In the genomic region with DNA sequence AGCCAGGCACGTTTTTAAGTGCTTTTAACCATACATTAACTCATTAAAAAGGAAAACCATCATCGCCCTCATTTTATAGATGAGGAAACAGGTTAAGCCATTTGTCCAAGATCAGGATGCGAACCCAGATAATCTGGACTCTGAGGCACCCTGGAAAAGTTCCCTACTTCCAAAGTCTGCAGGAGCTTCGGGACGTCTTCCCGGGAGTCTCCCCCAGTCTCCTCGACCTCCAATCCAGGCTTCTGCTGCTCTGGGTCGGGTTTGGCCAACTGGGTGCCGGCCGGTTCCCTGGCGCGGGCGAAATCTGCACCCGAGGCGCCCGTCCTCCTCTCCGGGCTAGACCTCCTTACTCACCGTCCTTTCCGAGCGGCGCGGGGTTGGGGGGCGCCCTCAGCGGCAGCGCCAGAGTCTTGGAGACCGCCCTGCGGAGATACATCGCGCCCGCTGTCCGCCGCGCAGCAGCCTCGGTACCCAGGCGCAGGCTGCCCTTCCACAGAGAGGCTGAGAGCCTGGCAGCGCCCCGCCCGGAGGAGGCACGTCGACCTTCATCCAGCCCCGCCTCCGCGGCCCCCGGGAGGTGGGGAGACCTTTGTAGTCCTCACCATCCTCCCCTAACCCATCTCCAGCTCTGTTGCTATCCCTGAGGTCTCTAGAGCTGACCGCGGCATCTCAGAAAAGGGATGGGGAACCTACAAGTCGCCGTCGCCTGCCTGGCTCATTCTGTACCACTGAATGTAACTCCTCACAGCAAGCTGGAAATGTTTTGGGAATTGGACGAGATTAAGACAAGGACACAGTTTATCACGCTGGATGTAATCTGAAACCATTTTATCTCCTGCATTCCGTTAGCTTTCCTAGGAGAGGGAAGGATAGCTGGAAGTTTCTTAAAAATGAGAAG, we compare ENCODE assay signal across 8 cellular contexts. TPM values are rescaled to one million over a fixed set of nuclear protein-coding genes. Genes with fewer than 3 reads are reported as not detected.
A peak's percentile ranks its signal among the peaks of the same experiment; 100 is the strongest.
DNase-seq lines count a peak whose midpoint lies in the region; ATAC-seq and TF ChIP-seq lines count a peak whose summit lies in the region.

Gene MGARP (minus strand): TSS at position 503 of the 898 bp plus-strand sequence. CDS start 67 bp downstream, at position 436.

- no peak within 1 kb of the TSS for H3K14ac ChIP-seq in H9 (ENCODE audit: insufficient read depth, low read length)

- H3K27me3 ChIP-seq in A673 (replicated peaks; ENCODE audit: insufficient read depth, low read depth, low read length, poor library complexity) (no peaks in the 10 kb centered on the region), H9 (ENCODE audit: insufficient read depth, low read length) (peaks cover 12% of the 10 kb centered on the region; the same call in 1 of the 2 replicates), esophagus muscularis mucosa (peaks cover 0 to 3% (median 0%) of the 10 kb centered on the region in 4 donors), uterus (no peaks in the 10 kb centered on the region)

- H3K9me3 Mint-ChIP-seq in H9, result peaks cover 5 to 6% of the 10 kb centered on the region in 2 experiments; a peak in 3 of 5 replicates
- peaks cover 0 to 11% (median 7%) of the 10 kb centered on the region in 7 donors for H3K9me3 Mint-ChIP-seq in naive B cell

- H3K56ac ChIP-seq in H9 (ENCODE audit: insufficient read length, low read depth, low read length), result no peak within 1 kb of the TSS

- TF ChIP-seq POLR2A in esophagus muscularis mucosa (IDR thresholded peaks at IDR 0.05; ENCODE audit: low read depth) (no peak), uterus (IDR thresholded peaks at IDR 0.05) (no peak)

- H4K8ac ChIP-seq in H9 (replicated peaks; ENCODE audit: insufficient read length, low read depth, low read length), result no peak within 1 kb of the TSS

- H3K9ac ChIP-seq in H9 (ENCODE audit: extremely low read depth, insufficient read length, low read length), result peak within 1 kb of the TSS; percentile 10

- intact Hi-C loops in A673 (cut with micrococcal nuclease; ENCODE audit: unreplicated experiment) (no loop called here), esophagus muscularis mucosa (cut with DNase I) (loop anchor here (5.0 kb wide), 1 partner anchor 43 kb away; no protein-coding TSS in a partner anchor), uterus (cut with DNase I; ENCODE audit: low total_unique reads) (no loop called here)

- H3K79me1 ChIP-seq in H9 (ENCODE audit: insufficient read depth, low read depth, low read length, poor library complexity, severe bottlenecking), result no peaks in the 10 kb centered on the region

- H2BK15ac ChIP-seq in H9 (ENCODE audit: low read depth, low read length), result no peak within 1 kb of the TSS

- no peak within 1 kb of the TSS for H3K27ac ChIP-seq in A673 (ENCODE audit: low read depth, low read length, poor library complexity, severe bottlenecking)
- no peak within 1 kb of the TSS for H3K27ac ChIP-seq in H9 (ENCODE audit: insufficient read length, low read depth, low read length)
- peak within 1 kb of the TSS in 2 of 4 donors; percentile 9 to 65 for H3K27ac ChIP-seq in esophagus muscularis mucosa (replicated peaks in 1 of 4)
- peak within 1 kb of the TSS; percentile 32 to 67 for H3K27ac ChIP-seq in uterus

- H2BK120ac ChIP-seq in H9 (ENCODE audit: low read depth, low read length, poor library complexity, severe bottlenecking), result no peak within 1 kb of the TSS

- ATAC-seq in naive B cell (ENCODE audit: low read depth in 2 of 2) (peak; percentile 76 to 78), HG03175 (IDR thresholded peaks at IDR 0.05; ENCODE audit: unreplicated experiment) (no peak)

- no TSS peak for BruUV-seq in A673 (replicated peaks; lab: Mats Ljungman, UMichigan)

- H3K23me2 ChIP-seq in H9 (ENCODE audit: insufficient read length, low read depth, low read length, poor library complexity, severe bottlenecking), result peaks cover 4% of the 10 kb centered on the region

- H3K9me3 ChIP-seq in A673 (ENCODE audit: low read depth, low read length, poor library complexity, severe bottlenecking) (peaks cover 4% of the 10 kb centered on the region), H9 (ENCODE audit: control insufficient read depth, low read depth, low read length) (no peaks in the 10 kb centered on the region), esophagus muscularis mucosa (no peaks in the 10 kb centered on the region), uterus (no peaks in the 10 kb centered on the region)

- H3K4me1 ChIP-seq in A673 (ENCODE audit: insufficient read depth, low read length, poor library complexity, severe bottlenecking) (peaks cover 4% of the 10 kb centered on the region), H9 (ENCODE audit: insufficient read depth, low read length) (no peaks in the 10 kb centered on the region), esophagus muscularis mucosa (peaks cover 0 to 17% (median 16%) of the 10 kb centered on the region in 4 donors), uterus (no peaks in the 10 kb centered on the region)

- H3K36me3 Mint-ChIP-seq in H9 (ENCODE audit: insufficient read depth in 1 of 3, low read depth in 3 of 3) (peaks cover 0 to 6% (median 6%) of the 10 kb centered on the region in 3 experiments; a peak in 4 of 7 replicates), naive B cell (peaks cover 9 to 14% of the 10 kb centered on the region in 2 donors)

- no peak within 1 kb of the TSS for H3K23ac ChIP-seq in H9 (ENCODE audit: insufficient read length, low read depth, low read length)

- peak within 1 kb of the TSS; percentile 57 for H3K4me3 ChIP-seq in A673 (ENCODE audit: low read depth, low read length, poor library complexity, severe bottlenecking)
- peak within 1 kb of the TSS; percentile 53 to 62 (median 58) for H3K4me3 ChIP-seq in esophagus muscularis mucosa
- peak within 1 kb of the TSS; percentile 47 to 55 for H3K4me3 ChIP-seq in uterus

- CTCF ChIA-PET in A673 (lab: Charles Lee), result interaction anchor here (0.6 kb wide), 1 partner anchor 9 kb away, joined by 3 read pairs; no protein-coding TSS in a partner anchor

- POLR2A ChIA-PET in A673 (lab: Charles Lee; ENCODE audit: low non-redundant PET), result no interaction called here

- no peak within 1 kb of the TSS for H3K18ac ChIP-seq in H9 (ENCODE audit: insufficient read length, low read depth, low read length)

- no peaks in the 10 kb centered on the region for H3K79me2 ChIP-seq in H9 (ENCODE audit: insufficient read depth, low read length)

- H3K27ac Mint-ChIP-seq in H9 (no peak within 1 kb of the TSS), naive B cell (peak within 1 kb of the TSS in 3 of 6 donors; percentile 18 to 40 (median 21))

- no peak within 1 kb of the TSS for H2BK12ac ChIP-seq in H9 (ENCODE audit: insufficient read length, low read depth, low read length)

- no peak within 1 kb of the TSS for H3T11ph ChIP-seq in H9 (ENCODE audit: low read length)

- peak within 1 kb of the TSS; percentile 69 to 84 for H3K4me3 Mint-ChIP-seq in H9
- H3K4me3 Mint-ChIP-seq in naive B cell, result peak within 1 kb of the TSS; percentile 81 to 90 (median 87)

- H2BK20ac ChIP-seq in H9 (ENCODE audit: low read depth, low read length, poor library complexity, severe bottlenecking), result no peak within 1 kb of the TSS

- H2BK5ac ChIP-seq in H9 (ENCODE audit: insufficient read length, low read length), result no peak within 1 kb of the TSS

- no peaks in the 10 kb centered on the region for H4K20me1 ChIP-seq in H9 (ENCODE audit: control insufficient read depth, insufficient read depth, insufficient read length)

- TF ChIP-seq CTCF in A673 (conservative IDR thresholded peaks at IDR 0.05; ENCODE audit: low read depth, low read length) (no peak), H9 (conservative IDR thresholded peaks at IDR 0.05) (no peak), esophagus muscularis mucosa (IDR thresholded peaks at IDR 0.05) (no peak), uterus (IDR thresholded peaks at IDR 0.05) (no peak)

- TF ChIP-seq EP300 in esophagus muscularis mucosa (IDR thresholded peaks at IDR 0.05), result no peak

- H3K4me1 Mint-ChIP-seq in H9, result peaks cover 11 to 14% of the 10 kb centered on the region in 2 experiments
- H3K4me1 Mint-ChIP-seq in naive B cell, result peaks cover 13 to 19% (median 16%) of the 10 kb centered on the region in 3 donors

- WGBS in H9 (ENCODE audit: extremely low coverage, insufficient read length, low lambda C conversion rate), result no CpG with 5 or more reads among the region's 52 CpGs
- 24% methylated on average over 15 of the region's 52 CpGs for WGBS in esophagus muscularis mucosa

- peak; percentile 55 for DNase-seq in A673 (ENCODE audit: low spot score)
- peak; percentile 89 for DNase-seq in H9
- DNase-seq in activated CD8-positive, alpha-beta memory T cell treated with anti-CD3 and anti-CD28 coated beads for 24 hours, result peak; percentile 74
- no peak for DNase-seq in esophagus muscularis mucosa (ENCODE audit: extremely low spot score)
- DNase-seq in naive B cell, result no peak
- DNase-seq in uterus, result peak in 1 of 2 donors; percentile 54
- DNase-seq in NCI-H1694 treated with DMSO at 0.1 percent for 48 hours (lab: John Stamatoyannopoulos, UW), result no peak

- H3K27me3 Mint-ChIP-seq in H9 (ENCODE audit: low read depth) (peaks cover 40% of the 10 kb centered on the region), naive B cell (peaks cover 32 to 46% (median 40%) of the 10 kb centered on the region in 3 donors)

- H3K36me3 ChIP-seq in A673 (ENCODE audit: insufficient read depth, low read length, poor library complexity, severe bottlenecking), result no peaks in the 10 kb centered on the region
- no peaks in the 10 kb centered on the region for H3K36me3 ChIP-seq in esophagus muscularis mucosa
- H3K36me3 ChIP-seq in uterus, result no peaks in the 10 kb centered on the region

- H2AK5ac ChIP-seq in H9 (ENCODE audit: insufficient read length, low read length), result no peak within 1 kb of the TSS

- no peak within 1 kb of the TSS for H4K5ac ChIP-seq in H9 (ENCODE audit: insufficient read length, low read depth, low read length)

- H2AFZ ChIP-seq in H9 (ENCODE audit: low read length), result no peak within 1 kb of the TSS

- H4K91ac ChIP-seq in H9 (ENCODE audit: insufficient read length, low read depth, low read length), result no peak within 1 kb of the TSS

- H3K4me2 ChIP-seq in H9 (ENCODE audit: insufficient read depth, insufficient read length, low read length), result peak within 1 kb of the TSS; percentile 72

- H3K4ac ChIP-seq in H9 (ENCODE audit: low read depth, low read length), result no peak within 1 kb of the TSS

RNA-seq across cellular contexts. Expression of gene MGARP, which starts in this region (rescaled TPM):
- total RNA-seq in A673 (2021) (6.0 and 6.9 TPM in 2 replicates), H9 (2021) (4.0 and 4.3 TPM in 2 replicates), esophagus muscularis mucosa (1 to 10 TPM; 2.0 to 4.3 (median 3.4) TPM), uterus (1 to 10 TPM in 2 of 4 donors, under 1 TPM in 1, not detected in 1; 0.29 to 9.0 (median 3.2) TPM)
- 1 to 10 TPM in 1 of 6 donors, under 1 TPM in 5; 0.24 to 1.0 (median 0.55) TPM for polyA plus RNA-seq in naive B cell (ENCODE audit: low read depth in 6 of 6)

Comparison
In these comparisons a context has a peak if more than half of its experiments do, and no peak if none do; other contexts are left out.
1. DNase-seq: peak in A673 (single experiment), H9 (single experiment) and activated CD8-positive, alpha-beta memory T cell treated with anti-CD3 and anti-CD28 coated beads for 24 hours (single experiment); none in esophagus muscularis mucosa (single experiment), naive B cell (single experiment) and NCI-H1694 treated with DMSO at 0.1 percent for 48 hours (single experiment).
2. H3K27ac ChIP-seq: peak in uterus (2 of 2); none in A673 (single experiment) and H9 (single experiment).
3. Peak in every context shown above with its lines, with median percentiles within 50 percentile points of each other: H3K4me3 ChIP-seq.